1 cellular context compared by ENCODE assay signal in the genomic region with DNA sequence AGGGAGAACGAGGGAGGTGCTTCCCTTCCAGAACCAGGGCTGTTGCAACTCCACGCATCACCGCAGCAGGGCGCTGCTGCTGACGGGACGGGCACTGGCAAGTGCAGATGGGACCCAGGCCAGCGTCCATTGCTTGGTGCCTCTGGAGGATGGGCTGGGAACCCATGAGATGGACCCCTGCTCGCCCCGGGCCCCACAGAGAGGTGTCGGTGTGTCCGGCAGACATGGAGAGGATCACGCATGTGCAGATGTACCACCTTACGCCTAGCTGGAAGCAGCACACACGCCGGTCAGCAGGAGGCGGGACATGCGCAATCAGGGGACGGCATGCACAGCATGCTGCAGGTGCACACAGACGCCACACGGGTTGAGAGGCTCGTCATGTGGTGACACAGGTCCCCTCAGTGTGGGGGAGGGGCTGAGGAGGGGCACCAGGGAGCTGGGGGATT.
TF ChIP-seq lines count a peak whose summit lies in the region.

No MANE protein-coding gene starts in this region.

TF ChIP-seq in WTC11, 78 proteins besides CTCF, POLR2A, EP300 and RAD21:
- TF ChIP-seq ZNF263 (CRISPR knock-in tag; IDR thresholded peaks at IDR 0.05; ENCODE audit: low read depth) (no peak), FOXK1 (CRISPR knock-in tag; IDR thresholded peaks at IDR 0.05) (no peak), RELA (CRISPR knock-in tag; IDR thresholded peaks at IDR 0.05; ENCODE audit: borderline replicate concordance) (no peak), ZNF396 (CRISPR knock-in tag; IDR thresholded peaks at IDR 0.05; ENCODE audit: borderline replicate concordance) (no peak), ZNF219 (CRISPR knock-in tag; IDR thresholded peaks at IDR 0.05; ENCODE audit: borderline replicate concordance) (no peak)
- TF ChIP-seq, protein P1, sequence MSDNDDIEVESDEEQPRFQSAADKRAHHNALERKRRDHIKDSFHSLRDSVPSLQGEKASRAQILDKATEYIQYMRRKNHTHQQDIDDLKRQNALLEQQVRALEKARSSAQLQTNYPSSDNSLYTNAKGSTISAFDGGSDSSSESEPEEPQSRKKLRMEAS (CRISPR knock-in tag; IDR thresholded peaks at IDR 0.05), result 0 out of 2 replicates have a peak, but pooled peaks have one; percentile 54
- TF ChIP-seq, protein P2, sequence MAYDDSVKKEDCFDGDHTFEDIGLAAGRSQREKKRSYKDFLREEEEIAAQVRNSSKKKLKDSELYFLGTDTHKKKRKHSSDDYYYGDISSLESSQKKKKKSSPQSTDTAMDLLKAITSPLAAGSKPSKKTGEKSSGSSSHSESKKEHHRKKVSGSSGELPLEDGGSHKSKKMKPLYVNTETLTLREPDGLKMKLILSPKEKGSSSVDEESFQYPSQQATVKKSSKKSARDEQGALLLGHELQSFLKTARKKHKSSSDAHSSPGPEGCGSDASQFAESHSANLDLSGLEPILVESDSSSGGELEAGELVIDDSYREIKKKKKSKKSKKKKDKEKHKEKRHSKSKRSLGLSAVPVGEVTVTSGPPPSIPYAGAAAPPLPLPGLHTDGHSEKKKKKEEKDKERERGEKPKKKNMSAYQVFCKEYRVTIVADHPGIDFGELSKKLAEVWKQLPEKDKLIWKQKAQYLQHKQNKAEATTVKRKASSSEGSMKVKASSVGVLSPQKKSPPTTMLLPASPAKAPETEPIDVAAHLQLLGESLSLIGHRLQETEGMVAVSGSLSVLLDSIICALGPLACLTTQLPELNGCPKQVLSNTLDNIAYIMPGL (CRISPR knock-in tag; IDR thresholded peaks at IDR 0.05), result peak; percentile 59; the same call in 1 of the 2 replicates
- TF ChIP-seq, protein P3, sequence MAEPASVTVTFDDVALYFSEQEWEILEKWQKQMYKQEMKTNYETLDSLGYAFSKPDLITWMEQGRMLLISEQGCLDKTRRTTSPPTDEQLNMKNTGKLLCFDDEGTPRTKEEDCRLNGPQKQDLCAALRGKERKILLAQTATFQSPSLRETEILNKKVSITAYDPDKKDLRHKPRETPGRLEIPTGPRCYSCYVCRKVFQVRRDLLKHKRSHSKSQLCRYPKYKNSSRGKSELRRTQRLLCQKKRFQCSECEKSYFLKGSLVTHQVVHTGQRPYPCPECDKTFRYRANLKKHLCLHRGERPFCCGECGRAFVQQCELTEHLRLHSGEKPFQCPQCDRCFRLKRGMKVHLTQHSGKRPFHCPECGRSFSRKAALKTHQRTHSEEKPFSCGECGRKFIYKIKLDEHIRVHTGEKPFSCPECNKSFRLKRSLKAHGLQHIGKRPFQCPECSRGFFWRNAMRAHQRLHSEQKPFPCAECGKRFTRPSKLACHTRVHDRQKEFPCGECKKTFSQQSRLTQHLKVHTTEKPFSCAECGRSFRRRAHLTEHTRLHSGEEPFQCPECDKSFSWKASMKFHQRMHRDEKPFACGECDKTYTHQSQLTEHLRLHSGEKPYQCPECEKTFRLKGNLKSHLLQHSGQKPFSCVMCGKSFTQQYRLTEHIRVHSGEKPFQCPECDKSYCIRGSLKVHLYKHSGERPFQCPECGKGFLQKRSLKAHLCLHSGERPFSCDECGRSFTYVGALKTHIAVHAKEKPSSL (CRISPR knock-in tag; conservative IDR thresholded peaks at IDR 0.05), result no peak
